ENCODE assay signal across 8 cellular contexts in genomic region chr2:215311625-215312394, GRCh38. TPM values are rescaled to one million over a fixed set of nuclear protein-coding genes. Genes with fewer than 3 reads are reported as not detected.
DNase-seq lines count a peak whose midpoint lies in the region; ATAC-seq and TF ChIP-seq lines count a peak whose summit lies in the region.

TSS of gene ATIC (plus strand) at chr2:215312059. CDS start at chr2:215312143, 84 bp downstream.

- H3K4me3 Mint-ChIP-seq in progenitor cell of endocrine pancreas (ENCODE audit: low read depth), result peak within 1 kb of the TSS; percentile 89

- ATAC-seq in HG02870 (IDR thresholded peaks at IDR 0.05; ENCODE audit: unreplicated experiment), result peak; percentile 99
- ATAC-seq in left cardiac atrium, result peak; percentile 99

- peaks cover 25% of the 10 kb centered on the region for H3K36me3 Mint-ChIP-seq in progenitor cell of endocrine pancreas (ENCODE audit: insufficient read depth)

- H3K9me3 Mint-ChIP-seq in progenitor cell of endocrine pancreas (ENCODE audit: low read depth), result no peaks in the 10 kb centered on the region

- H3K4me1 Mint-ChIP-seq in progenitor cell of endocrine pancreas (ENCODE audit: low read depth), result peaks cover 20% of the 10 kb centered on the region

- H3K27ac Mint-ChIP-seq in progenitor cell of endocrine pancreas, result peak within 1 kb of the TSS; percentile 92

- in situ Hi-C loops in GM13976 (cut with MboI; ENCODE audit: low sequenced_read_pairs, unreplicated experiment), result no loop called here

- DNase-seq in GM13976 (ENCODE audit: low spot score) (peak; percentile 96), NCI-H146 treated with DMSO at 0.1 percent for 48 hours (lab: John Stamatoyannopoulos, UW; ENCODE audit: unreplicated experiment) (peak; percentile 84), amniotic stem cell (lab: John Stamatoyannopoulos, UW) (peak; percentile 96), left cardiac atrium (peak; percentile 97), progenitor cell of endocrine pancreas (ENCODE audit: low spot score, unreplicated experiment) (peak; percentile 81), ureter (ENCODE audit: low spot score) (peak; percentile 95)

- no peaks in the 10 kb centered on the region for H3K27me3 Mint-ChIP-seq in progenitor cell of endocrine pancreas

- intact Hi-C loops in T-helper 1 cell treated with Interleukin-12 subunit alpha and Interleukin-12 subunit beta and Interleukin-4 antibody, amounts not matched to agents 30 ng/mL and 1 ng/mL, for 36 hours (cut with micrococcal nuclease), result loop anchor here (1.0 to 10.0 kb wide), 8 partner anchors 41 to 1187 kb away; partner anchors contain the start of genes BARD1, FN1, PECR and RPL37A
- intact Hi-C loops in left cardiac atrium (cut with DNase I), result no loop called here

- TF ChIP-seq CTCF in GM13976 (IDR thresholded peaks at IDR 0.05; ENCODE audit: borderline replicate concordance, control extremely low read depth, extremely low read depth, insufficient read depth, missing control alignments) (no peak), progenitor cell of endocrine pancreas (IDR thresholded peaks at IDR 0.05; ENCODE audit: unreplicated experiment) (no peak)

RNA-seq across cellular contexts. Expression of gene ATIC, which starts in this region (rescaled TPM):
- 158 and 165 TPM in 2 replicates for total RNA-seq in T-helper 1 cell treated with Interleukin-12 subunit alpha and Interleukin-12 subunit beta and Interleukin-4 antibody, amounts not matched to agents 30 ng/mL and 1 ng/mL, for 36 hours
- total RNA-seq in left cardiac atrium (10 to 100 TPM; 41.1 to 49.6 TPM), progenitor cell of endocrine pancreas (145 and 148 TPM in 2 replicates), ureter (139 TPM)

Comparison
In these comparisons a context has a peak if more than half of its experiments do, and no peak if none do; other contexts are left out.
1. Peak in every context shown above with its lines: DNase-seq and ATAC-seq.